Comparison of ENCODE assay signal across 16 cellular contexts in the genomic region with DNA sequence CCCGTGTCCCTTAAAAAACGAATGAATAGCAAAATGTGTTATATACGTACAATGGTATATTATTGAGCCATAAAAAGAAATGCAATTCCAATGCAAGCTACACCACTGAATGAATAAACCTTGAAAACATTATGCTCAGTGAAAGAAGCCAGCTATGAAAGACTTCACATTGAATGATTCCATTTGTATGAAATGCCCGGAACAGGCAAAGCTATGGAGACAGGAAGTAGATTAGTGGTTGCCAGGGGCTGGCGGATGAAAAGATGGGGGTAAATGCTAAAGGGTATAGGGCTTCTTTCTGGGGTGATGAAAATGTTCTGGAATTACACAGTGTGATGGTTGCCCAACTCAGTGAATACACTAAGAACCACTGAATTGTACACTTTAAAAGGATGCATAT.
DNase-seq lines count a peak whose midpoint lies in the region; ATAC-seq, FAIRE-seq and TF ChIP-seq lines count a peak whose summit lies in the region.
"Had no signal": no experiment of that assay in that cellular context is flagged by ENCODE, and none has a peak within 500 bp of the region (broad histone marks: within the 10 kb centered on the region; RNA-seq: fewer than 3 reads in every experiment).

No MANE protein-coding gene starts in this region.

- CTCF ChIA-PET in PC-9 (lab: Charles Lee) = no interaction called here

- H4K20me1 ChIP-seq in PC-9 (ENCODE audit: insufficient read depth) = no peaks in the 10 kb centered on the region

- no peak for FAIRE-seq in D721Med (lab: Jason Lieb, UNC)
- FAIRE-seq: A204.1, K562 had no signal

- H3K27me3 ChIP-seq in PC-9 (ENCODE audit: insufficient read depth, low read depth) = no peaks in the 10 kb centered on the region
- H3K27me3 ChIP-seq: SJCRH30 had no signal

- DNase-seq in ELR (ENCODE audit: low read depth) = peak; percentile 19
- DNase-seq in PC-9 = no peak
- peak; percentile 25 to 37 for DNase-seq in cardiac fibroblast (ENCODE audit: low read depth in 2 of 2)
- DNase-seq in foreskin melanocyte = peak; percentile 63
- DNase-seq in D721Med (ENCODE audit: insufficient read length, low spot score) = no peak
- no peak for DNase-seq in retina
- DNase-seq: CD4-positive, alpha-beta T cell; DMS53; NCI-H1105 treated with DMSO at 0.1 percent for 48 hours; NCI-H1694; NCI-H748 treated with DMSO at 0.1 percent for 48 hours; SJCRH30 had no signal

- intact Hi-C loops in PC-9 (cut with micrococcal nuclease; ENCODE audit: unreplicated experiment) = no loop called here

- H3K27ac ChIP-seq in PC-9 = peak overlapping the region; percentile 40
- H3K27ac ChIP-seq: SJCRH30 had no signal

- H2AFZ ChIP-seq in PC-9 = no peak overlapping the region

- no peaks in the 10 kb centered on the region for H3K9me2 ChIP-seq in PC-9 (ENCODE audit: insufficient read depth)

- H3F3A ChIP-seq in PC-9 (ENCODE audit: insufficient read depth, low read depth) = peaks cover 15% of the 10 kb centered on the region

- no peak overlapping the region for H3K4me3 ChIP-seq in PC-9
- H3K4me3 ChIP-seq in cardiac fibroblast (replicated peaks in 1 of 2; ENCODE audit: low read depth in 2 of 2, low read length in 2 of 2) = no peak overlapping the region
- H3K4me3 ChIP-seq: K562, SJCRH30 had no signal

- peaks cover 23% of the 10 kb centered on the region for H3K36me3 ChIP-seq in PC-9 (ENCODE audit: low read depth)

- TF ChIP-seq CTCF in PC-9 (conservative IDR thresholded peaks at IDR 0.05) (no peak), cardiac fibroblast (IDR thresholded peaks at IDR 0.05; ENCODE audit: low read depth, low read length) (no peak), D721Med (IDR thresholded peaks at IDR 0.05; ENCODE audit: insufficient read depth, missing control alignments) (no peak)

- ATAC-seq in GM21381 (IDR thresholded peaks at IDR 0.05; ENCODE audit: unreplicated experiment) = no peak
- no peak for ATAC-seq in GM18909 (IDR thresholded peaks at IDR 0.05; ENCODE audit: poor library complexity, unreplicated experiment)
- ATAC-seq: K562 had no signal

- POLR2A ChIA-PET in PC-9 (lab: Charles Lee; ENCODE audit: unreplicated experiment) = no interaction called here

- no peaks in the 10 kb centered on the region for H3K9me3 ChIP-seq in PC-9 (ENCODE audit: insufficient read depth, low read depth)
- H3K9me3 ChIP-seq: SJCRH30 had no signal

- BruUV-seq in PC-9 (replicated peaks; lab: Mats Ljungman, UMichigan) = no TSS peak

- H3K4me1 ChIP-seq in PC-9 (replicated peaks; ENCODE audit: insufficient read depth) = peaks cover 22% of the 10 kb centered on the region

- H3K79me2 ChIP-seq in PC-9 (ENCODE audit: low read depth) = no peaks in the 10 kb centered on the region

- peak overlapping the region; percentile 20 for H3K4me2 ChIP-seq in PC-9

Comparison
In these comparisons a context has a peak if more than half of its experiments do, and no peak if none do; other contexts are left out.
1. DNase-seq: peak in ELR (single experiment), cardiac fibroblast (2 of 2) and foreskin melanocyte (single experiment); none in PC-9 (0 of 2), D721Med (single experiment) and retina (single experiment).